In the genomic region with DNA sequence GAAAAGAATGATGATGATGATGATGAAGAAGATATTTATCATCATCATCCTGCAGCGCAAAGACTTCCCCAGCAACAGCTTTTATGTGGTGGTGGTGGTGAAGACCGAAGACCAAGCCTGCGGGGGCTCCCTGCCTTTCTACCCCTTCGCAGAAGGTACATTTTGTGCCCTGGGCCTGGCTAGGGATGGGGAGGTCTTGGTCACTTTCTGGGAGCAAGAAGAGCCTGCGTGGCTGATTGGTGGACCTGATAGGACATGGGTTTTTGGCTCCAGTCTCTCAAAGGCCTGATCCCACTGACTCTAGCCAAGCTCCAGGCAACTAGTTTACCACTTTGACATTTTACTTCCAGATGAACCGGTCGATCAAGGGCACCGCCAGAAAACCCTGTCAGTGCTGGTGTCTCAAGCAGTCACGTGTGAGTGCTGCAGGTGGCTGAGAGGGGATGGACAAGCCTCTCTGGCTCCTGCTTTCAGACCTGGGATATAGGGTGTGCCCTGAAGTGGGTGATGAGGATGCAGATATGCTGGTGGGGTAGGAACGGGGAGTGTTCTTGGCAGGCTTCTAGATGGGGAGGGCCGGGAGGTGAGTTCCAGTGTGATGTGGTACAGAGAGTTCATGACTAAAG, we compare ENCODE assay signal across 12 cellular contexts. TPM values are rescaled to one million over a fixed set of nuclear protein-coding genes. Genes with fewer than 3 reads are reported as not detected.
DNase-seq lines count a peak whose midpoint lies in the region; ATAC-seq and TF ChIP-seq lines count a peak whose summit lies in the region.
"Had no signal": no experiment of that assay in that cellular context is flagged by ENCODE, and none has a peak within 500 bp of the region (broad histone marks: within the 10 kb centered on the region; RNA-seq: fewer than 3 reads in every experiment).

No MANE protein-coding gene starts in this region.

- no peaks in the 10 kb centered on the region for H3K9me3 Mint-ChIP-seq in chondrocyte (ENCODE audit: low read depth)

- H3K36me3 Mint-ChIP-seq in chondrocyte (ENCODE audit: low read depth), result peaks cover 13% of the 10 kb centered on the region

- H3K9me3 ChIP-seq in sigmoid colon, result no peaks in the 10 kb centered on the region

- peaks cover 23 to 69% (median 28%) of the 10 kb centered on the region in 4 donors for H3K36me3 ChIP-seq in sigmoid colon

- no peak for TF ChIP-seq EP300 in sigmoid colon (IDR thresholded peaks at IDR 0.05)

- no peak for ATAC-seq in GM21390 (IDR thresholded peaks at IDR 0.05; ENCODE audit: unreplicated experiment)

- intact Hi-C loops in sigmoid colon (cut with DNase I), result no loop called here

- no peak overlapping the region for H3K4me3 Mint-ChIP-seq in chondrocyte (ENCODE audit: unreplicated experiment)

- H3K27me3 ChIP-seq in sigmoid colon, result no peaks in the 10 kb centered on the region

- H3K4me1 ChIP-seq in sigmoid colon, result peaks cover 0 to 32% (median 23%) of the 10 kb centered on the region in 4 donors

- 47 to 82% methylated on average over 11 of the region's 11 CpGs for WGBS in sigmoid colon, 2 donors

- no peak overlapping the region for H3K27ac ChIP-seq in sigmoid colon

- H3K4me1 Mint-ChIP-seq in chondrocyte (ENCODE audit: low read depth), result peaks cover 19% of the 10 kb centered on the region

- DNase-seq in activated T-cell treated with anti-CD3 and anti-CD28 coated beads, Interleukin-2, amount 50 U/mL, for 1 hour, result peak; percentile 4
- no peak for DNase-seq in activated T-cell treated with anti-CD3 and anti-CD28 coated beads for 4 hours
- DNase-seq in chondrocyte (ENCODE audit: low spot score), result peak; percentile 41
- DNase-seq in sigmoid colon, result peak; percentile 47
- DNase-seq in medulla oblongata (ENCODE audit: extremely low spot score), result no peak
- DNase-seq: ACHN; NCI-H1694 treated with DMSO at 0.1 percent for 48 hours; NK-92 treated with Interleukin-12 subunit alpha and Interleukin-12 subunit beta, amount 100 ng/mL, for 24 hours; occipital lobe; stimulated activated CD4-positive, alpha-beta T cell treated with anti-CD3 and anti-CD28 coated beads, Interleukin-15, amount 100 ng/mL, for 24 hours; stimulated activated CD8-positive, alpha-beta memory T cell treated with anti-CD3 and anti-CD28 coated beads, Interleukin-4, amount 100 ng/mL, for 48 hours had no signal

- H3K4me3 ChIP-seq in sigmoid colon, result no peak overlapping the region

- TF ChIP-seq CTCF in chondrocyte (IDR thresholded peaks at IDR 0.05) (no peak), sigmoid colon (IDR thresholded peaks at IDR 0.05) (no peak)

- H3K27ac Mint-ChIP-seq in chondrocyte (ENCODE audit: unreplicated experiment), result no peak overlapping the region

- H3K27me3 Mint-ChIP-seq in chondrocyte (ENCODE audit: low read depth), result no peaks in the 10 kb centered on the region

- TF ChIP-seq POLR2A in sigmoid colon (IDR thresholded peaks at IDR 0.05), result no peak

RNA-seq across cellular contexts. Expression of gene SIDT2, which starts 5.3 kb away (rescaled TPM):
- total RNA-seq in chondrocyte, result 32.4 to 42.5 TPM (median 38.8 TPM) in 3 replicates
- 10 to 100 TPM; 20.7 to 50.7 (median 28.5) TPM for total RNA-seq in sigmoid colon
- polyA plus RNA-seq in sigmoid colon, result 10 to 100 TPM in 2 of 3 donors, 1 to 10 TPM in 1; 7.6 to 33.1 (median 12.0) TPM

RNA-seq across cellular contexts. Expression of gene TAGLN, which starts 15.3 kb away (rescaled TPM):
- total RNA-seq in chondrocyte, result 854 to 4,666 TPM (median 4,556 TPM) in 3 replicates
- total RNA-seq in sigmoid colon, result over 10,000 TPM in 3 of 4 donors, 1,000 to 10,000 TPM in 1; 6,854 to 14,048 (median 12,596) TPM
- 1,000 to 10,000 TPM in 1 of 3 donors, 100 to 1,000 TPM in 2; 112 to 1,100 (median 337) TPM for polyA plus RNA-seq in sigmoid colon

RNA-seq across cellular contexts. Expression of gene PAFAH1B2, which starts 39.8 kb away (rescaled TPM):
- total RNA-seq in chondrocyte (85.4 to 98.0 TPM (median 90.5 TPM) in 3 replicates), sigmoid colon (10 to 100 TPM; 42.1 to 76.4 (median 58.0) TPM)
- polyA plus RNA-seq in sigmoid colon, result 10 to 100 TPM; 26.0 to 33.1 (median 28.8) TPM

RNA-seq across cellular contexts. Expression of gene PCSK7, which starts 48.0 kb away (rescaled TPM):
- total RNA-seq in chondrocyte (42.8 to 71.0 TPM (median 43.0 TPM) in 3 replicates), sigmoid colon (10 to 100 TPM; 22.1 to 55.1 (median 31.1) TPM)
- 100 to 1,000 TPM in 1 of 3 donors, 10 to 100 TPM in 2; 18.0 to 116 (median 21.7) TPM for polyA plus RNA-seq in sigmoid colon

RNA-seq across cellular contexts. Expression of gene RNF214, which starts 48.6 kb away (rescaled TPM):
- total RNA-seq in chondrocyte (21.8 to 26.1 TPM (median 24.7 TPM) in 3 replicates), sigmoid colon (10 to 100 TPM; 11.1 to 23.8 (median 12.8) TPM)
- 10 to 100 TPM in 2 of 3 donors, 1 to 10 TPM in 1; 6.2 to 12.0 (median 10.2) TPM for polyA plus RNA-seq in sigmoid colon

Comparison
In these comparisons a context has a peak if more than half of its experiments do, and no peak if none do; other contexts are left out.
1. DNase-seq: peak in activated T-cell treated with anti-CD3 and anti-CD28 coated beads, Interleukin-2, amount 50 U/mL, for 1 hour (single experiment), chondrocyte (single experiment) and sigmoid colon (single experiment); none in activated T-cell treated with anti-CD3 and anti-CD28 coated beads for 4 hours (single experiment) and medulla oblongata (single experiment).